In the genomic region with DNA sequence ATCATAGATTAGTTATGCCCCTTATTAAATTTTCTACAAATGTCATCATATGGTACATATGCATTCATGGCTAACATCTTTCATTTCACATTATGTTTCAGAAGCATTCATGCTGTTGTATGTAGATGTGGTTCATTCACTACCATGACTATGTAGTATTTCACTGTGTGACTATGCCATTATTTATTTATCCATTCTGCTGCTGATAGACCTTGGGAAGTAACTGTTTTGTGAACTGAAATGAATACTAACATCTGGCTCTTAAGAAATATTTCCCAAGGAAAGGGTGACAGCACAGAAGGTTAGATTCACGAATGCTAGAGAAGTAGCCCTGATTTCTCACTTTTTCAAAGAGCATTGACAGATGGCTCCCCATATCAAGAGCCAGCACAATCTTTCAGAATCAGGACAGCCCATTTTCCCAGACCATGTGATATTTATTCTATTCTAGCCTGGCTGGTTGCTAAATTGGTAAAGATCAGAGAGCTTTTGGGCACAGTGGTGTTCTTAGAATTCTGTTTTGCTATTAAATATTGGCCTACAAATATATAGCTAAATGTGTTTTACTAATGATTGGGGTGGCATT, we compare ENCODE assay signal across 28 cellular contexts.
"Had no signal": no experiment of that assay in that cellular context is flagged by ENCODE, and none has a peak within 500 bp of the region (broad histone marks: within the 10 kb centered on the region; RNA-seq: fewer than 3 reads in every experiment).

No MANE protein-coding gene starts in this region.

- DNase-seq: activated B cell treated with CpG ODN at 0.5 μM for 24 hours; activated CD4-positive, alpha-beta memory T cell treated with anti-CD3 and anti-CD28 coated beads for 36 hours; activated CD4-positive, alpha-beta T cell treated with anti-CD3 and anti-CD28 coated beads for 4 hours; activated CD4-positive, alpha-beta T cell treated with anti-CD3 and anti-CD28 coated beads, Interleukin-2, amount 50 U/mL, for 1 hour; activated CD4-positive, CD25-positive, alpha-beta regulatory T cell treated with anti-CD3 and anti-CD28 coated beads, Interleukin-2, amount 50 U/mL, for 72 hours; activated CD8-positive, alpha-beta memory T cell treated with anti-CD3 and anti-CD28 coated beads, Interleukin-2, amount 50 U/mL, for 4 hours; activated gamma-delta T cell treated with Interleukin-2 at 50 U/mL for 16 hours; activated naive CD4-positive, alpha-beta T cell treated with anti-CD3 and anti-CD28 coated beads for 36 hours; activated T-cell treated with anti-CD3 and anti-CD28 coated beads for 4 hours; activated T-cell treated with anti-CD3 and anti-CD28 coated beads, Interleukin-2, amount 50 U/mL, for 4 hours; adrenal gland; colonic mucosa; Karpas-422; KBM-7; NCI-H1048; NCI-H1436; NCI-H187; NCI-H2107; NCI-H2227 treated with DMSO at 0.1 percent for 48 hours; NCI-H446; NCI-H510A treated with DMSO at 0.1 percent for 48 hours; NCI-H748 treated with DMSO at 0.1 percent for 48 hours; OCI-M1; Right ventricle myocardium superior; SW 1271; T-helper 1 cell; T-helper 2 cell; T-helper 9 cell had no signal
